Comparison of ENCODE assay signal across 1 cellular context in the genomic region with DNA sequence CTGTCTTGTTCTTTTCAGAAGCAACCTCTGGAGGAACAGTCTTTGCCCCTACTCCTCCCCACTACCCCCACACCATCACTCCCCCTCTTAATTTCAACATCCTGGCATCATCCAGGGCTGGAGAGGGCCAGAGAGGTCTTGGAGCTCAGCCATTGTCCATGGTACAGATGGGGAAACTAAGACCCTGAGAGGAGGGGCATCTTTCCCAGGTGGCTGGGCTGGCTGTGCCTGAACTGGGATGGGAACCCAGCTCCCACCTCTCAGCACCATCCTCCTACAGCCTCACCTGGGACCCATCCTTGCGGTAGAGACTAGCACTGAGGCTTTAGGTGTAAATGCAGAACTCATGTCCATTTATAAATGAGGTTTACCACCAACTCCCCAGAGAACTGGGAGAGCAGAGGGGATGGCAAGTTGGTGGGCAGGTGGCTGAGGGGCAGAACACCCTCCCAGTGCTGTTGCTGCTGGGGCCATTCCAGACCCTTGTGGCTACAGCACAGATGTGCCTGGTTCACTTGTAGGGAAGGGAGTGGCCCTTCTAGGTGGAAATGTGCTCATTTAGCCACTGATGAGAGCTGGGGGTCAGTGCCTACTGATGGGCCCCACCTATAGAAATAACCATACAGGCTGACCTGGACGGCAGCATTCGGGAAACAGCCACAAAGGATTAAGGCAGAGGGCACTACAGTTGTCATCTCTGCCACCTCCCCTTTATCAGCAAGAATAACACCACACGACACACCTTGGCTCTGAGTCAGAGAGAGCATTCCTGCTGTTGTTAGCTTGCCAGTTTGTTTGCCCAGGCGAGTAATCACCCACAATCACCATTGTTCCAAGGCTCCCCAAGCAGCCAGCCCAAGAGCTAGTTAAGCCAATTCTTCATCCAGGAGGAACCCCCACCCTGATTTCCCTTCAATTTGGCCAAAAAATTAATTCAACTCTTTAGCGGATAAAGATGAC.
TF ChIP-seq lines count a peak whose summit lies in the region.

No MANE protein-coding gene starts in this region.

TF ChIP-seq in SK-N-SH, 30 proteins besides CTCF, POLR2A, EP300 and RAD21 (continued from another document):
- TF ChIP-seq GATA2 (CRISPR knock-in tag; IDR thresholded peaks at IDR 0.05) (no peak), EZH2phosphoT487 (IDR thresholded peaks at IDR 0.05; ENCODE audit: borderline replicate concordance, low read depth) (no peak)
TF ChIP-seq in SK-N-SH: peak in this region for 4.
